1 cellular context compared by ENCODE assay signal in genomic region chr7:28891192-28891872, GRCh38.
TF ChIP-seq lines count a peak whose summit lies in the region.

No MANE protein-coding gene starts in this region.

TF ChIP-seq in GM23338, 12 proteins besides CTCF, POLR2A, EP300 and RAD21 (continued from another document):
- TF ChIP-seq ZNF462 (CRISPR knock-in tag; IDR thresholded peaks at IDR 0.05) (no peak), EZH2 (IDR thresholded peaks at IDR 0.05; ENCODE audit: low read depth, unreplicated experiment) (no peak), ZNF331 (CRISPR knock-in tag; IDR thresholded peaks at IDR 0.05; ENCODE audit: low read depth) (no peak), REST (IDR thresholded peaks at IDR 0.05; ENCODE audit: unreplicated experiment) (peak; percentile 20), ZNF114 (CRISPR knock-in tag; IDR thresholded peaks at IDR 0.05) (0 out of 2 replicates have a peak, but pooled peaks have one; percentile 22), POLR2AphosphoS5 (IDR thresholded peaks at IDR 0.05; ENCODE audit: low read depth) (0 out of 2 replicates have a peak, but pooled peaks have one; percentile 9), ETS1 (IDR thresholded peaks at IDR 0.05) (0 out of 2 replicates have a peak, but pooled peaks have one; percentile 22), CREB1 (CRISPR knock-in tag; IDR thresholded peaks at IDR 0.05; ENCODE audit: low read depth) (0 out of 2 replicates have a peak, but pooled peaks have one; percentile 29)
